ENCODE assay signal across 22 cellular contexts in genomic region chr16:78556421-78556820, GRCh38.
A peak's percentile ranks its signal among the peaks of the same experiment; 100 is the strongest.
DNase-seq lines count a peak whose midpoint lies in the region; ATAC-seq and TF ChIP-seq lines count a peak whose summit lies in the region.
"Had no signal": no experiment of that assay in that cellular context is flagged by ENCODE, and none has a peak within 500 bp of the region (broad histone marks: within the 10 kb centered on the region; RNA-seq: fewer than 3 reads in every experiment).

No MANE protein-coding gene starts in this region.

- POLR2A ChIA-PET in activated CD8-positive, alpha-beta T cell treated with anti-CD3 and anti-CD28 coated beads, Interleukin-2, amount 10 ng/mL, durations not matched to agents 7 days and 5 days (lab: Charles Lee) = no interaction called here

- CTCF ChIA-PET in activated CD8-positive, alpha-beta T cell treated with anti-CD3 and anti-CD28 coated beads, Interleukin-2, amount 10 ng/mL, durations not matched to agents 7 days and 5 days (lab: Charles Lee) = no interaction called here

- H2AFZ ChIP-seq in neural progenitor cell (replicated peaks) = no peak overlapping the region

- no peak for TF ChIP-seq CTCF in right lobe of liver (IDR thresholded peaks at IDR 0.05)
- no peak for TF ChIP-seq CTCF in neural progenitor cell (IDR thresholded peaks at IDR 0.05)

- peaks cover 10% of the 10 kb centered on the region for H3K9me3 Mint-ChIP-seq in neural progenitor cell
- no peaks in the 10 kb centered on the region for H3K9me3 Mint-ChIP-seq in activated CD8-positive, alpha-beta T cell treated with anti-CD3 and anti-CD28 coated beads, Interleukin-2, amount 10 ng/mL, durations not matched to agents 7 days and 5 days (ENCODE audit: insufficient read depth)
- H3K9me3 Mint-ChIP-seq: CD4-positive, alpha-beta memory T cell; CD4-positive, CD25-positive, alpha-beta regulatory T cell; CD8-positive, alpha-beta memory T cell had no signal

- H4K20me1 ChIP-seq in neural progenitor cell (ENCODE audit: low read depth) = no peaks in the 10 kb centered on the region
- H4K20me1 ChIP-seq: BLaER1 had no signal

- H3K36me3 Mint-ChIP-seq in neural progenitor cell = peaks cover 4% of the 10 kb centered on the region
- no peaks in the 10 kb centered on the region for H3K36me3 Mint-ChIP-seq in activated CD8-positive, alpha-beta T cell treated with anti-CD3 and anti-CD28 coated beads, Interleukin-2, amount 10 ng/mL, durations not matched to agents 7 days and 5 days (ENCODE audit: low read depth)
- H3K36me3 Mint-ChIP-seq: CD14-positive monocyte; CD4-positive, alpha-beta memory T cell; CD4-positive, CD25-positive, alpha-beta regulatory T cell; CD8-positive, alpha-beta memory T cell had no signal

- H3K27ac ChIP-seq in right lobe of liver = no peak overlapping the region
- H3K27ac ChIP-seq in neural progenitor cell = no peak overlapping the region
- H3K27ac ChIP-seq: BLaER1 had no signal

- intact Hi-C loops in right lobe of liver (cut with DNase I) = no loop called here

- peak overlapping the region in 2 of 3 donors; percentile 14 to 24 for H3K4me3 ChIP-seq in right lobe of liver
- no peak overlapping the region for H3K4me3 ChIP-seq in neural progenitor cell
- H3K4me3 ChIP-seq: BLaER1, GM12878 had no signal

- H3K9ac ChIP-seq in neural progenitor cell = no peak overlapping the region
- H3K9ac ChIP-seq: BLaER1 had no signal

- H3K27me3 Mint-ChIP-seq in neural progenitor cell (ENCODE audit: insufficient read depth, low read depth) = peaks cover 8% of the 10 kb centered on the region
- no peaks in the 10 kb centered on the region for H3K27me3 Mint-ChIP-seq in activated CD8-positive, alpha-beta T cell treated with anti-CD3 and anti-CD28 coated beads, Interleukin-2, amount 10 ng/mL, durations not matched to agents 7 days and 5 days (ENCODE audit: low read depth)
- H3K27me3 Mint-ChIP-seq: CD4-positive, alpha-beta memory T cell; CD4-positive, CD25-positive, alpha-beta regulatory T cell; CD8-positive, alpha-beta memory T cell had no signal

- ATAC-seq in left lobe of liver = peak; percentile 87
- ATAC-seq in right lobe of liver = peak; percentile 59 to 85 (median 69)
- no peak for ATAC-seq in activated CD8-positive, alpha-beta T cell treated with anti-CD3 and anti-CD28 coated beads, Interleukin-2, amount 10 ng/mL, durations not matched to agents 7 days and 5 days
- ATAC-seq: GM12878 had no signal

- no peaks in the 10 kb centered on the region for H3K36me3 ChIP-seq in right lobe of liver
- no peaks in the 10 kb centered on the region for H3K36me3 ChIP-seq in neural progenitor cell
- H3K36me3 ChIP-seq: BE2C, BLaER1 had no signal

- H3K4me1 ChIP-seq in right lobe of liver (peaks cover 0 to 11% (median 0%) of the 10 kb centered on the region in 4 donors), neural progenitor cell (peaks cover 32% of the 10 kb centered on the region)
- H3K4me1 ChIP-seq: BE2C, BLaER1 had no signal

- DNase-seq in left lobe of liver (ENCODE audit: low spot score) (peak; percentile 51), right lobe of liver (peak in 1 of 3 donors; percentile 58), neural progenitor cell (ENCODE audit: low spot score) (no peak), SHP77 (lab: John Stamatoyannopoulos, UW) (no peak)
- DNase-seq in activated CD8-positive, alpha-beta T cell treated with anti-CD3 and anti-CD28 coated beads, Interleukin-2, amount 10 ng/mL, durations not matched to agents 7 days and 5 days = no peak
- DNase-seq: 8988T; ACHN; BE2C; C1 segment of cervical spinal cord; CD4-positive, alpha-beta memory T cell; CD4-positive, CD25-positive, alpha-beta regulatory T cell; CD8-positive, alpha-beta memory T cell; COR-L47; DMS 273 treated with DMSO at 0.1 percent for 48 hours; DMS153; DMS53; DND-41; EL; GDM1 had no signal

- H3K4me2 ChIP-seq in neural progenitor cell = no peak overlapping the region
- H3K4me2 ChIP-seq: BLaER1 had no signal

- no peaks in the 10 kb centered on the region for H3K9me3 ChIP-seq in right lobe of liver
- no peaks in the 10 kb centered on the region for H3K9me3 ChIP-seq in neural progenitor cell (ENCODE audit: low read depth)
- H3K9me3 ChIP-seq: BE2C, BLaER1 had no signal

- H3K27ac Mint-ChIP-seq in neural progenitor cell = no peak overlapping the region
- no peak overlapping the region for H3K27ac Mint-ChIP-seq in activated CD8-positive, alpha-beta T cell treated with anti-CD3 and anti-CD28 coated beads, Interleukin-2, amount 10 ng/mL, durations not matched to agents 7 days and 5 days
- H3K27ac Mint-ChIP-seq: CD4-positive, alpha-beta memory T cell; CD4-positive, CD25-positive, alpha-beta regulatory T cell; CD8-positive, alpha-beta memory T cell had no signal

- H3K27me3 ChIP-seq in right lobe of liver = no peaks in the 10 kb centered on the region
- no peaks in the 10 kb centered on the region for H3K27me3 ChIP-seq in neural progenitor cell
- H3K27me3 ChIP-seq: BE2C, BLaER1 had no signal

- no peak for TF ChIP-seq POLR2A in right lobe of liver (IDR thresholded peaks at IDR 0.05)

- H3K79me2 ChIP-seq in neural progenitor cell (ENCODE audit: low read depth) = no peaks in the 10 kb centered on the region

- WGBS in right lobe of liver (ENCODE audit: insufficient coverage, low coverage, low lambda C conversion rate, missing lambda C conversion rate) = 52% methylated on average over 15 of the region's 16 CpGs

- H3F3A ChIP-seq in neural progenitor cell (ENCODE audit: low read depth) = peaks cover 16% of the 10 kb centered on the region

- peak overlapping the region; percentile 28 for H3K4me3 Mint-ChIP-seq in neural progenitor cell
- H3K4me3 Mint-ChIP-seq in activated CD8-positive, alpha-beta T cell treated with anti-CD3 and anti-CD28 coated beads, Interleukin-2, amount 10 ng/mL, durations not matched to agents 7 days and 5 days = no peak overlapping the region
- H3K4me3 Mint-ChIP-seq: CD14-positive monocyte; CD4-positive, alpha-beta memory T cell; CD4-positive, CD25-positive, alpha-beta regulatory T cell; CD8-positive, alpha-beta memory T cell had no signal

- peaks cover 15% of the 10 kb centered on the region for H3K4me1 Mint-ChIP-seq in neural progenitor cell
- H3K4me1 Mint-ChIP-seq in activated CD8-positive, alpha-beta T cell treated with anti-CD3 and anti-CD28 coated beads, Interleukin-2, amount 10 ng/mL, durations not matched to agents 7 days and 5 days (ENCODE audit: low read depth) = peaks cover 5% of the 10 kb centered on the region
